In the genomic region with DNA sequence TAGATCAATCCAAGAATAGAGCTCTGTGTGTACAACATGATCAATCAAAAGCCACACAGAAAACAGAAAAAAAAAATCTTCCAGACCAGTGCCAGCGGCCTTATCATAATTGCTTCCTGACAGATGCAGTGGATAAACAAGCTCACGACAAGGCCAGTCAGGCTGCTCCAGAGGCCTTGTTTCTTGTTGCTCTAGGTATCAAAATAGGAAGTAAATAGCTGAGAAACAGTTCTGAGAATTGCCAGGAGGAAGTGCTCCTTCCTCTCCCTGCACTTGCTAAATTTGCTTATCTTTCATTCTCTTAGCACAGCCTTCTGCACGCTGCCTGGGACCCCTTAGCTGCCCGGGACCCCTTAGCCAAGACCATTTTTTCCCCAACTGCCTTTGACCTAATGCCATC, we compare ENCODE assay signal across 12 cellular contexts.
DNase-seq lines count a peak whose midpoint lies in the region; ATAC-seq, FAIRE-seq and TF ChIP-seq lines count a peak whose summit lies in the region.
"Had no signal": no experiment of that assay in that cellular context is flagged by ENCODE, and none has a peak within 500 bp of the region (broad histone marks: within the 10 kb centered on the region; RNA-seq: fewer than 3 reads in every experiment).

No MANE protein-coding gene starts in this region.

- TF ChIP-seq POLR2A in GM12892 (IDR thresholded peaks at IDR 0.05; ENCODE audit: low read depth, low read length) = no peak
- no peak for TF ChIP-seq POLR2A in NB4 (IDR thresholded peaks at IDR 0.05; ENCODE audit: extremely low read depth, insufficient read length)
- TF ChIP-seq POLR2A in right lobe of liver (IDR thresholded peaks at IDR 0.05) = no peak
- TF ChIP-seq POLR2A in esophagus squamous epithelium (IDR thresholded peaks at IDR 0.05) = no peak

- intact Hi-C loops in right lobe of liver (cut with DNase I) = no loop called here
- intact Hi-C loops in esophagus squamous epithelium (cut with DNase I) = no loop called here

- H3K36me3 ChIP-seq in right lobe of liver (no peaks in the 10 kb centered on the region), esophagus squamous epithelium (no peaks in the 10 kb centered on the region)
- H3K36me3 ChIP-seq: MG63 had no signal

- no peaks in the 10 kb centered on the region for H3K9me3 ChIP-seq in right lobe of liver
- H3K9me3 ChIP-seq in esophagus squamous epithelium = no peaks in the 10 kb centered on the region
- H3K9me3 ChIP-seq: MG63 had no signal

- H3K4me3 ChIP-seq in NB4 (ENCODE audit: low read depth, low read length) (no peak overlapping the region), right lobe of liver (no peak overlapping the region), esophagus squamous epithelium (no peak overlapping the region)
- H3K4me3 ChIP-seq: GM23338, MG63 had no signal

- H3K27ac ChIP-seq in right lobe of liver = peak overlapping the region in 1 of 3 donors; percentile 71
- H3K27ac ChIP-seq in esophagus squamous epithelium = no peak overlapping the region

- no peak for DNase-seq in GM12892 (ENCODE audit: insufficient read length)
- peak; percentile 9 for DNase-seq in NB4 (ENCODE audit: low read depth)
- DNase-seq in right lobe of liver = no peak
- DNase-seq in esophagus squamous epithelium (lab: John Stamatoyannopoulos, UW) = no peak
- no peak for DNase-seq in HK-2 (ENCODE audit: unreplicated experiment)
- no peak for DNase-seq in DMS 273 treated with DMSO at 0.1 percent for 48 hours (lab: John Stamatoyannopoulos, UW)
- DNase-seq in omental fat pad (ENCODE audit: low spot score) = no peak
- DNase-seq: EL; MG63; naive thymus-derived CD8-positive, alpha-beta T cell had no signal

- H3K4me1 ChIP-seq in right lobe of liver = peaks cover 0 to 56% (median 17%) of the 10 kb centered on the region in 4 donors
- H3K4me1 ChIP-seq in esophagus squamous epithelium = peaks cover 0 to 3% (median 0%) of the 10 kb centered on the region in 3 donors

- ATAC-seq in GM21576 (IDR thresholded peaks at IDR 0.05; ENCODE audit: unreplicated experiment) (peak; percentile 67), right lobe of liver (peak; percentile 49 to 63 (median 62)), omental fat pad (ENCODE audit: low FRiP score) (no peak)
- ATAC-seq: GM23338; naive thymus-derived CD8-positive, alpha-beta T cell had no signal

- H3K27me3 ChIP-seq in right lobe of liver (no peaks in the 10 kb centered on the region), esophagus squamous epithelium (no peaks in the 10 kb centered on the region)
- H3K27me3 ChIP-seq: MG63 had no signal

- WGBS in right lobe of liver (ENCODE audit: insufficient coverage, low coverage, low lambda C conversion rate, missing lambda C conversion rate) = 20% methylated on average over 4 of the region's 4 CpGs
- 29 to 51% methylated on average over 4 of the region's 4 CpGs for WGBS in esophagus squamous epithelium, 2 donors

- peak; percentile 69 for FAIRE-seq in GM12892 (lab: Jason Lieb, UNC)

- TF ChIP-seq CTCF in NB4 (IDR thresholded peaks at IDR 0.05; ENCODE audit: low read depth, low read length) (no peak), right lobe of liver (IDR thresholded peaks at IDR 0.05) (no peak), esophagus squamous epithelium (IDR thresholded peaks at IDR 0.05) (no peak), omental fat pad (IDR thresholded peaks at IDR 0.05) (no peak)
